In genomic region chr2:16014802-16015201, GRCh38 we compare ENCODE assay signal across 22 cellular contexts.
"Had no signal": no experiment of that assay in that cellular context is flagged by ENCODE, and none has a peak within 500 bp of the region (broad histone marks: within the 10 kb centered on the region; RNA-seq: fewer than 3 reads in every experiment).

No MANE protein-coding gene starts in this region.

- DNase-seq: activated CD4-positive, alpha-beta memory T cell treated with anti-CD3 and anti-CD28 coated beads for 36 hours; activated CD4-positive, alpha-beta T cell treated with anti-CD3 and anti-CD28 coated beads for 4 hours; activated CD8-positive, alpha-beta memory T cell treated with anti-CD3 and anti-CD28 coated beads, Interleukin-2, amount 10 ng/mL, durations not matched to agents 7 days and 5 days; activated naive CD4-positive, alpha-beta T cell treated with Interleukin-2 at 50 U/mL for 16 hours; activated naive CD8-positive, alpha-beta T cell treated with anti-CD3 and anti-CD28 coated beads, Interleukin-2, amount 10 ng/mL, durations not matched to agents 7 days and 5 days; activated T-cell treated with anti-CD3 and anti-CD28 coated beads, Interleukin-2, amount 50 U/mL, for 1 hour; immature natural killer cell; kidney glomerular epithelial cell; mammary epithelial cell; stimulated activated CD4-positive, alpha-beta T cell treated with anti-CD3 and anti-CD28 coated beads, Interleukin-2, amount 100 ng/mL, for 24 hours; stimulated activated naive CD4-positive, alpha-beta T cell treated with Interleukin-2 at 50 U/mL for 16 hours had no signal

- ATAC-seq: activated CD8-positive, alpha-beta memory T cell treated with anti-CD3 and anti-CD28 coated beads, Interleukin-2, amount 10 ng/mL, durations not matched to agents 7 days and 5 days; body of pancreas; esophagus mucosa; gastroesophageal sphincter had no signal

- H3K27me3 ChIP-seq: right atrium auricular region had no signal

- H3K4me3 ChIP-seq: body of pancreas, colonic mucosa, gastroesophageal sphincter, prostate gland, right atrium auricular region, vagina had no signal

- H3K36me3 ChIP-seq: colonic mucosa, gastroesophageal sphincter, heart right ventricle, left ventricle myocardium inferior, prostate gland, right atrium auricular region, tibial nerve, vagina had no signal

- H3K27ac ChIP-seq: body of pancreas, colonic mucosa, gastroesophageal sphincter, heart right ventricle, prostate gland, tibial nerve, vagina had no signal

- FAIRE-seq: TTC549 had no signal

- H3K9me3 ChIP-seq: body of pancreas, colonic mucosa, gastroesophageal sphincter, heart right ventricle, left ventricle myocardium inferior, prostate gland, right atrium auricular region, tibial nerve, vagina had no signal
